1 cellular context compared by ENCODE assay signal in the genomic region with DNA sequence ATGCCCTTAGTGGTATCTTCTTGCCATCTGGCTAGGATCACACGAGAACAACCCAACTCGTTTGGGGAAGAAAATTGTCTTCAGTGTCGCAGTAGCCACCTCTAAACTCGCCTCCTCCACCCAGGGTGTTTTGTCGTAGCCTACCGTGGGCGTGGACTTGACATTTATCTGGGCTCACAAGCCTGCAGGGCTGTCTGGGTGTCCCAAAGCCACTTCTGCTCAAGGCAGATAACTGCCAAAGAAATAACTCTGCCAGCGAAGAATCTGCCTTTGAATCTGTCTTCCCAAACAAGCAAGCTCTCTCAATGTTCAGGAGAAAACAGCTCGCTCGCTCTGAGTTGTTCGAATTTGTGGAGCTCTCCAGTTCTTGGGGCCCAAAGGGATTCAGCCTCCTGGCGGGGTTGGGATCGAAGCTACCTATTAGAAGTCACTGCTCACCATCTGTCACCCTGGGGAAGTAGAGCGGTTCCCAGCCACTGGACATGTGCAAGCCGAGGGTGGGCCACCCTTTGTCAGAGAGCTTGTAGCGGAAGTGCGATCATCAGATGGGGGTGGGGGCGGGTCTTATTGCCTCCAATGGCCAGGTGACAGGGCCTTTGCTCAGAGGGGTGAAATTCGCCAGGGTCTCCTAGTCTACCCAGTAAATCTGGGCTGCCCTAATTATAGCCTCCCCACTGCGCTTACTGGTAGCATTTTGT.
TF ChIP-seq lines count a peak whose summit lies in the region.

No MANE protein-coding gene starts in this region.

TF ChIP-seq in K562, 482 proteins besides CTCF, POLR2A, EP300 and RAD21 (continued from another document and continues in another):
- TF ChIP-seq, protein P1, sequence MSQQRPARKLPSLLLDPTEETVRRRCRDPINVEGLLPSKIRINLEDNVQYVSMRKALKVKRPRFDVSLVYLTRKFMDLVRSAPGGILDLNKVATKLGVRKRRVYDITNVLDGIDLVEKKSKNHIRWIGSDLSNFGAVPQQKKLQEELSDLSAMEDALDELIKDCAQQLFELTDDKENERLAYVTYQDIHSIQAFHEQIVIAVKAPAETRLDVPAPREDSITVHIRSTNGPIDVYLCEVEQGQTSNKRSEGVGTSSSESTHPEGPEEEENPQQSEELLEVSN (IDR thresholded peaks at IDR 0.05; ENCODE audit: borderline replicate concordance in 1 of 2, extremely low read depth in 1 of 2, insufficient read depth in 1 of 2, insufficient read length in 1 of 2, low read depth in 1 of 2, low read length in 1 of 2, poor library complexity in 1 of 2, severe bottlenecking in 1 of 2): peak in 1 of 2 experiments; percentile 80
- peak; percentile 97 for TF ChIP-seq KLF16 (IDR thresholded peaks at IDR 0.05)
- TF ChIP-seq RUNX1 (IDR thresholded peaks at IDR 0.05; ENCODE audit: low read depth): peak; percentile 86
- TF ChIP-seq KHSRP (IDR thresholded peaks at IDR 0.05): peak; percentile 76; the same call in 1 of the 2 replicates
- TF ChIP-seq, protein P2, sequence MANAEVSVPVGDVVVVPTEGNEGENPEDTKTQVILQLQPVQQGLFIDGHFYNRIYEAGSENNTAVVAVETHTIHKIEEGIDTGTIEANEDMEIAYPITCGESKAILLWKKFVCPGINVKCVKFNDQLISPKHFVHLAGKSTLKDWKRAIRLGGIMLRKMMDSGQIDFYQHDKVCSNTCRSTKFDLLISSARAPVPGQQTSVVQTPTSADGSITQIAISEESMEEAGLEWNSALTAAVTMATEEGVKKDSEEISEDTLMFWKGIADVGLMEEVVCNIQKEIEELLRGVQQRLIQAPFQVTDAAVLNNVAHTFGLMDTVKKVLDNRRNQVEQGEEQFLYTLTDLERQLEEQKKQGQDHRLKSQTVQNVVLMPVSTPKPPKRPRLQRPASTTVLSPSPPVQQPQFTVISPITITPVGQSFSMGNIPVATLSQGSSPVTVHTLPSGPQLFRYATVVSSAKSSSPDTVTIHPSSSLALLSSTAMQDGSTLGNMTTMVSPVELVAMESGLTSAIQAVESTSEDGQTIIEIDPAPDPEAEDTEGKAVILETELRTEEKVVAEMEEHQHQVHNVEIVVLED (CRISPR knock-in tag; IDR thresholded peaks at IDR 0.05): 0 out of 2 replicates have a peak, but pooled peaks have one; percentile 7
- TF ChIP-seq GTF2E2 (tag; IDR thresholded peaks at IDR 0.05): peak; percentile 50; the same call in 1 of the 2 replicates
- no peak for TF ChIP-seq CBX1 (IDR thresholded peaks at IDR 0.05; ENCODE audit: low read depth)
- TF ChIP-seq GATAD2A (IDR thresholded peaks at IDR 0.05): peak; percentile 82; the same call in 1 of the 2 replicates
- TF ChIP-seq ZEB2 (IDR thresholded peaks at IDR 0.05): peak; percentile 77
- TF ChIP-seq SMARCB1 (IDR thresholded peaks at IDR 0.05; ENCODE audit: insufficient read length, low read depth): peak; percentile 11
- TF ChIP-seq KDM5B (IDR thresholded peaks at IDR 0.05; ENCODE audit: insufficient replicate concordance, low read depth, low read length): peak; percentile 70
- TF ChIP-seq ILF3 (IDR thresholded peaks at IDR 0.05; ENCODE audit: borderline replicate concordance): no peak
- TF ChIP-seq ESRRA (IDR thresholded peaks at IDR 0.05; ENCODE audit: borderline replicate concordance, low read depth): peak; percentile 61; the same call in 1 of the 2 replicates
- TF ChIP-seq, protein P3, sequence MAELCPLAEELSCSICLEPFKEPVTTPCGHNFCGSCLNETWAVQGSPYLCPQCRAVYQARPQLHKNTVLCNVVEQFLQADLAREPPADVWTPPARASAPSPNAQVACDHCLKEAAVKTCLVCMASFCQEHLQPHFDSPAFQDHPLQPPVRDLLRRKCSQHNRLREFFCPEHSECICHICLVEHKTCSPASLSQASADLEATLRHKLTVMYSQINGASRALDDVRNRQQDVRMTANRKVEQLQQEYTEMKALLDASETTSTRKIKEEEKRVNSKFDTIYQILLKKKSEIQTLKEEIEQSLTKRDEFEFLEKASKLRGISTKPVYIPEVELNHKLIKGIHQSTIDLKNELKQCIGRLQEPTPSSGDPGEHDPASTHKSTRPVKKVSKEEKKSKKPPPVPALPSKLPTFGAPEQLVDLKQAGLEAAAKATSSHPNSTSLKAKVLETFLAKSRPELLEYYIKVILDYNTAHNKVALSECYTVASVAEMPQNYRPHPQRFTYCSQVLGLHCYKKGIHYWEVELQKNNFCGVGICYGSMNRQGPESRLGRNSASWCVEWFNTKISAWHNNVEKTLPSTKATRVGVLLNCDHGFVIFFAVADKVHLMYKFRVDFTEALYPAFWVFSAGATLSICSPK (IDR thresholded peaks at IDR 0.05; ENCODE audit: borderline replicate concordance): no peak
- TF ChIP-seq ZNF263 (CRISPR knock-in tag; IDR thresholded peaks at IDR 0.05; ENCODE audit: borderline replicate concordance): 0 out of 2 replicates have a peak, but pooled peaks have one; percentile 44
- TF ChIP-seq SAP30 (IDR thresholded peaks at IDR 0.05; ENCODE audit: borderline replicate concordance, insufficient read depth, low read depth, low read length, poor library complexity, severe bottlenecking): peak; percentile 50
- peak; percentile 22; the same call in 1 of the 2 replicates for TF ChIP-seq TEAD2 (tag; IDR thresholded peaks at IDR 0.05)
- TF ChIP-seq HLTF (IDR thresholded peaks at IDR 0.05): 0 out of 2 replicates have a peak, but pooled peaks have one; percentile 61
- TF ChIP-seq, protein P4, sequence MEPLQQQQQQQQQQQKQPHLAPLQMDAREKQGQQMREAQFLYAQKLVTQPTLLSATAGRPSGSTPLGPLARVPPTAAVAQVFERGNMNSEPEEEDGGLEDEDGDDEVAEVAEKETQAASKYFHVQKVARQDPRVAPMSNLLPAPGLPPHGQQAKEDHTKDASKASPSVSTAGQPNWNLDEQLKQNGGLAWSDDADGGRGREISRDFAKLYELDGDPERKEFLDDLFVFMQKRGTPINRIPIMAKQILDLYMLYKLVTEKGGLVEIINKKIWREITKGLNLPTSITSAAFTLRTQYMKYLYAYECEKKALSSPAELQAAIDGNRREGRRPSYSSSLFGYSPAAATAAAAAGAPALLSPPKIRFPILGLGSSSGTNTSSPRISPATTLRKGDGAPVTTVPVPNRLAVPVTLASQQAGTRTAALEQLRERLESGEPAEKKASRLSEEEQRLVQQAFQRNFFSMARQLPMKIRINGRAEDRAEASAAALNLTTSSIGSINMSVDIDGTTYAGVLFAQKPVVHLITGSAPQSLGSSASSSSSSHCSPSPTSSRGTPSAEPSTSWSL (CRISPR knock-in tag; IDR thresholded peaks at IDR 0.05; ENCODE audit: borderline replicate concordance): no peak
- TF ChIP-seq, protein P5, sequence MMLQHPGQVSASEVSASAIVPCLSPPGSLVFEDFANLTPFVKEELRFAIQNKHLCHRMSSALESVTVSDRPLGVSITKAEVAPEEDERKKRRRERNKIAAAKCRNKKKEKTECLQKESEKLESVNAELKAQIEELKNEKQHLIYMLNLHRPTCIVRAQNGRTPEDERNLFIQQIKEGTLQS (IDR thresholded peaks at IDR 0.05): peak; percentile 36
- TF ChIP-seq, protein P5 (CRISPR knock-in tag; conservative IDR thresholded peaks at IDR 0.05): no peak
- no peak for TF ChIP-seq ZNF3 (CRISPR knock-in tag; IDR thresholded peaks at IDR 0.05)
- peak; percentile 60 for TF ChIP-seq ETV1 (tag; conservative IDR thresholded peaks at IDR 0.05; ENCODE audit: low read depth)
- peak; percentile 96 for TF ChIP-seq SMARCE1 (IDR thresholded peaks at IDR 0.05)
- TF ChIP-seq ZNF707 (CRISPR knock-in tag; conservative IDR thresholded peaks at IDR 0.05): no peak
- TF ChIP-seq, protein P6, sequence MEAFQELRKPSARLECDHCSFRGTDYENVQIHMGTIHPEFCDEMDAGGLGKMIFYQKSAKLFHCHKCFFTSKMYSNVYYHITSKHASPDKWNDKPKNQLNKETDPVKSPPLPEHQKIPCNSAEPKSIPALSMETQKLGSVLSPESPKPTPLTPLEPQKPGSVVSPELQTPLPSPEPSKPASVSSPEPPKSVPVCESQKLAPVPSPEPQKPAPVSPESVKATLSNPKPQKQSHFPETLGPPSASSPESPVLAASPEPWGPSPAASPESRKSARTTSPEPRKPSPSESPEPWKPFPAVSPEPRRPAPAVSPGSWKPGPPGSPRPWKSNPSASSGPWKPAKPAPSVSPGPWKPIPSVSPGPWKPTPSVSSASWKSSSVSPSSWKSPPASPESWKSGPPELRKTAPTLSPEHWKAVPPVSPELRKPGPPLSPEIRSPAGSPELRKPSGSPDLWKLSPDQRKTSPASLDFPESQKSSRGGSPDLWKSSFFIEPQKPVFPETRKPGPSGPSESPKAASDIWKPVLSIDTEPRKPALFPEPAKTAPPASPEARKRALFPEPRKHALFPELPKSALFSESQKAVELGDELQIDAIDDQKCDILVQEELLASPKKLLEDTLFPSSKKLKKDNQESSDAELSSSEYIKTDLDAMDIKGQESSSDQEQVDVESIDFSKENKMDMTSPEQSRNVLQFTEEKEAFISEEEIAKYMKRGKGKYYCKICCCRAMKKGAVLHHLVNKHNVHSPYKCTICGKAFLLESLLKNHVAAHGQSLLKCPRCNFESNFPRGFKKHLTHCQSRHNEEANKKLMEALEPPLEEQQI (IDR thresholded peaks at IDR 0.05): peak; percentile 78
- TF ChIP-seq, protein P7, sequence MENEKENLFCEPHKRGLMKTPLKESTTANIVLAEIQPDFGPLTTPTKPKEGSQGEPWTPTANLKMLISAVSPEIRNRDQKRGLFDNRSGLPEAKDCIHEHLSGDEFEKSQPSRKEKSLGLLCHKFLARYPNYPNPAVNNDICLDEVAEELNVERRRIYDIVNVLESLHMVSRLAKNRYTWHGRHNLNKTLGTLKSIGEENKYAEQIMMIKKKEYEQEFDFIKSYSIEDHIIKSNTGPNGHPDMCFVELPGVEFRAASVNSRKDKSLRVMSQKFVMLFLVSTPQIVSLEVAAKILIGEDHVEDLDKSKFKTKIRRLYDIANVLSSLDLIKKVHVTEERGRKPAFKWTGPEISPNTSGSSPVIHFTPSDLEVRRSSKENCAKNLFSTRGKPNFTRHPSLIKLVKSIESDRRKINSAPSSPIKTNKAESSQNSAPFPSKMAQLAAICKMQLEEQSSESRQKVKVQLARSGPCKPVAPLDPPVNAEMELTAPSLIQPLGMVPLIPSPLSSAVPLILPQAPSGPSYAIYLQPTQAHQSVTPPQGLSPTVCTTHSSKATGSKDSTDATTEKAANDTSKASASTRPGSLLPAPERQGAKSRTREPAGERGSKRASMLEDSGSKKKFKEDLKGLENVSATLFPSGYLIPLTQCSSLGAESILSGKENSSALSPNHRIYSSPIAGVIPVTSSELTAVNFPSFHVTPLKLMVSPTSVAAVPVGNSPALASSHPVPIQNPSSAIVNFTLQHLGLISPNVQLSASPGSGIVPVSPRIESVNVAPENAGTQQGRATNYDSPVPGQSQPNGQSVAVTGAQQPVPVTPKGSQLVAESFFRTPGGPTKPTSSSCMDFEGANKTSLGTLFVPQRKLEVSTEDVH (IDR thresholded peaks at IDR 0.05; ENCODE audit: low read depth, partially characterized antibody): peak; percentile 48
- TF ChIP-seq KDM1A (IDR thresholded peaks at IDR 0.05): peak; percentile 93 to 95
- peak; percentile 57 for TF ChIP-seq DMBX1 (CRISPR knock-in tag; IDR thresholded peaks at IDR 0.05; ENCODE audit: borderline replicate concordance)
- peak; percentile 76 for TF ChIP-seq GABPA (tag; conservative IDR thresholded peaks at IDR 0.05; ENCODE audit: low read depth)
- TF ChIP-seq FOXJ2 (tag; IDR thresholded peaks at IDR 0.05): peak; percentile 75; the same call in 1 of the 2 replicates
- TF ChIP-seq, protein P8, sequence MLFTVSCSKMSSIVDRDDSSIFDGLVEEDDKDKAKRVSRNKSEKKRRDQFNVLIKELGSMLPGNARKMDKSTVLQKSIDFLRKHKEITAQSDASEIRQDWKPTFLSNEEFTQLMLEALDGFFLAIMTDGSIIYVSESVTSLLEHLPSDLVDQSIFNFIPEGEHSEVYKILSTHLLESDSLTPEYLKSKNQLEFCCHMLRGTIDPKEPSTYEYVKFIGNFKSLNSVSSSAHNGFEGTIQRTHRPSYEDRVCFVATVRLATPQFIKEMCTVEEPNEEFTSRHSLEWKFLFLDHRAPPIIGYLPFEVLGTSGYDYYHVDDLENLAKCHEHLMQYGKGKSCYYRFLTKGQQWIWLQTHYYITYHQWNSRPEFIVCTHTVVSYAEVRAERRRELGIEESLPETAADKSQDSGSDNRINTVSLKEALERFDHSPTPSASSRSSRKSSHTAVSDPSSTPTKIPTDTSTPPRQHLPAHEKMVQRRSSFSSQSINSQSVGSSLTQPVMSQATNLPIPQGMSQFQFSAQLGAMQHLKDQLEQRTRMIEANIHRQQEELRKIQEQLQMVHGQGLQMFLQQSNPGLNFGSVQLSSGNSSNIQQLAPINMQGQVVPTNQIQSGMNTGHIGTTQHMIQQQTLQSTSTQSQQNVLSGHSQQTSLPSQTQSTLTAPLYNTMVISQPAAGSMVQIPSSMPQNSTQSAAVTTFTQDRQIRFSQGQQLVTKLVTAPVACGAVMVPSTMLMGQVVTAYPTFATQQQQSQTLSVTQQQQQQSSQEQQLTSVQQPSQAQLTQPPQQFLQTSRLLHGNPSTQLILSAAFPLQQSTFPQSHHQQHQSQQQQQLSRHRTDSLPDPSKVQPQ (CRISPR knock-in tag; IDR thresholded peaks at IDR 0.05; ENCODE audit: borderline replicate concordance): no peak
- peak; percentile 93 for TF ChIP-seq L3MBTL2 (IDR thresholded peaks at IDR 0.05)
- TF ChIP-seq ADNP (tag; IDR thresholded peaks at IDR 0.05): peak; percentile 9; the same call in 1 of the 2 replicates
- no peak for TF ChIP-seq HCFC1 (IDR thresholded peaks at IDR 0.05; ENCODE audit: low read depth, low read length)
- peak; percentile 87 for TF ChIP-seq LCOR (CRISPR knock-in tag; IDR thresholded peaks at IDR 0.05)
- peak; percentile 98 for TF ChIP-seq PML (IDR thresholded peaks at IDR 0.05; ENCODE audit: low read length)
- no peak for TF ChIP-seq MCM5 (IDR thresholded peaks at IDR 0.05; ENCODE audit: low read depth)
- peak; percentile 66; the same call in 1 of the 2 replicates for TF ChIP-seq CTBP1 (IDR thresholded peaks at IDR 0.05; ENCODE audit: borderline replicate concordance)
- TF ChIP-seq, protein P9, sequence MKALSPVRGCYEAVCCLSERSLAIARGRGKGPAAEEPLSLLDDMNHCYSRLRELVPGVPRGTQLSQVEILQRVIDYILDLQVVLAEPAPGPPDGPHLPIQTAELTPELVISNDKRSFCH (CRISPR knock-in tag; IDR thresholded peaks at IDR 0.05): no peak
- TF ChIP-seq, protein P9 (tag; IDR thresholded peaks at IDR 0.05): peak; percentile 27; the same call in 1 of the 2 replicates
- no peak for TF ChIP-seq BACH1 (tag; IDR thresholded peaks at IDR 0.05)
- TF ChIP-seq, protein P10, sequence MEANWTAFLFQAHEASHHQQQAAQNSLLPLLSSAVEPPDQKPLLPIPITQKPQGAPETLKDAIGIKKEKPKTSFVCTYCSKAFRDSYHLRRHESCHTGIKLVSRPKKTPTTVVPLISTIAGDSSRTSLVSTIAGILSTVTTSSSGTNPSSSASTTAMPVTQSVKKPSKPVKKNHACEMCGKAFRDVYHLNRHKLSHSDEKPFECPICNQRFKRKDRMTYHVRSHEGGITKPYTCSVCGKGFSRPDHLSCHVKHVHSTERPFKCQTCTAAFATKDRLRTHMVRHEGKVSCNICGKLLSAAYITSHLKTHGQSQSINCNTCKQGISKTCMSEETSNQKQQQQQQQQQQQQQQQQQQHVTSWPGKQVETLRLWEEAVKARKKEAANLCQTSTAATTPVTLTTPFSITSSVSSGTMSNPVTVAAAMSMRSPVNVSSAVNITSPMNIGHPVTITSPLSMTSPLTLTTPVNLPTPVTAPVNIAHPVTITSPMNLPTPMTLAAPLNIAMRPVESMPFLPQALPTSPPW (CRISPR knock-in tag; IDR thresholded peaks at IDR 0.05): peak; percentile 79
- TF ChIP-seq LEF1 (IDR thresholded peaks at IDR 0.05): peak; percentile 99
- peak; percentile 90 for TF ChIP-seq ZNF197 (CRISPR knock-in tag; IDR thresholded peaks at IDR 0.05; ENCODE audit: low read depth)
- peak; percentile 90 for TF ChIP-seq HDAC2 (IDR thresholded peaks at IDR 0.05)
